Comparison of ENCODE assay signal across 9 cellular contexts in the genomic region with DNA sequence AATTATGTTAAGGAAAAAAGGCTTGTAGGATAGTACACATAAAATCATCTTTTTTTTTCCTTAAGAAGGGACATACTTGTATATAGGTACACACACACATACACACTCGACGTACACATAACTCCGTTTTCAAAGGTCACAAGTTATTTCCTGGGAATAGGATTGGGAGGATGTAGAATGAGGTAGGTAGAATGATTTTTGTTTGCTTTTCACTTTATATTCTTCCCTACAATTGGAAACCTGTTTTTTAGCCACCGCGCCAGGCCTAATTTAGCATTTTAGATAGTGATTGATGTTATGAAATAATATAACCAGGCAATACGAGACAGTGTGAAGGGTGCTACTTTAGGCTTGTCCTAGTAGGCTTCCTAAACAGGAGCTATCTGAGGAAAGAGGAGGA. TPM values are rescaled to one million over a fixed set of nuclear protein-coding genes. Genes with fewer than 3 reads are reported as not detected.
DNase-seq lines count a peak whose midpoint lies in the region; ATAC-seq and TF ChIP-seq lines count a peak whose summit lies in the region.
"Had no signal": no experiment of that assay in that cellular context is flagged by ENCODE, and none has a peak within 500 bp of the region (broad histone marks: within the 10 kb centered on the region; RNA-seq: fewer than 3 reads in every experiment).

No MANE protein-coding gene starts in this region.

- no CpG with 5 or more reads among the region's 6 CpGs for whole genome bisulfite sequencing in neuronal stem cell (ENCODE audit: extremely low coverage in 2 of 2, insufficient read length in 2 of 2, insufficient replicate concordance in 1 of 2), 2 donors

- peaks cover 8% of the 10 kb centered on the region for H3K36me3 Mint-ChIP-seq in IgD-negative memory B cell
- H3K36me3 Mint-ChIP-seq in dendritic cell treated with granulocyte-macrophage colony-stimulating factor and Interleukin-4, amounts not matched to agents 40 ng/mL and 50 ng/mL, for 4 days (ENCODE audit: low read depth) = peaks cover 22% of the 10 kb centered on the region

- ATAC-seq in HG02678 (IDR thresholded peaks at IDR 0.05; ENCODE audit: unreplicated experiment) (no peak), GM21423 (IDR thresholded peaks at IDR 0.05; ENCODE audit: unreplicated experiment) (no peak)

- H3K9me3 Mint-ChIP-seq in IgD-negative memory B cell = no peaks in the 10 kb centered on the region
- no peaks in the 10 kb centered on the region for H3K9me3 Mint-ChIP-seq in dendritic cell treated with granulocyte-macrophage colony-stimulating factor and Interleukin-4, amounts not matched to agents 40 ng/mL and 50 ng/mL, for 4 days

- H3K27me3 ChIP-seq in neuronal stem cell (ENCODE audit: control insufficient read depth in 3 of 3, insufficient read depth in 3 of 3, low read depth in 1 of 3, low read length in 3 of 3) = no peaks in the 10 kb centered on the region

- H3K4me2 ChIP-seq in neuronal stem cell (ENCODE audit: insufficient read depth, low read length, poor library complexity, severe bottlenecking) = peak overlapping the region; percentile 82

- intact Hi-C loops in dendritic cell treated with granulocyte-macrophage colony-stimulating factor and Interleukin-4, amounts not matched to agents 40 ng/mL and 50 ng/mL, for 4 days (cut with micrococcal nuclease) = loop anchor here (5.0 kb wide), 3 partner anchors 38 to 127 kb away; a partner anchor contains a TSS

- H2BK120ac ChIP-seq in neuronal stem cell (ENCODE audit: low read depth, low read length) = no peak overlapping the region

- H3K79me1 ChIP-seq in neuronal stem cell (ENCODE audit: low read depth, low read length) = peaks cover 5% of the 10 kb centered on the region

- no peak overlapping the region for H4K91ac ChIP-seq in neuronal stem cell (ENCODE audit: low read depth, low read length, poor library complexity)

- H3K4me1 Mint-ChIP-seq in IgD-negative memory B cell = peaks cover 23 to 28% (median 25%) of the 10 kb centered on the region in 3 donors
- peaks cover 16% of the 10 kb centered on the region for H3K4me1 Mint-ChIP-seq in dendritic cell treated with granulocyte-macrophage colony-stimulating factor and Interleukin-4, amounts not matched to agents 40 ng/mL and 50 ng/mL, for 4 days (ENCODE audit: low read depth)

- peak overlapping the region; percentile 98 for H3K23ac ChIP-seq in neuronal stem cell (ENCODE audit: low read depth, low read length, poor library complexity)

- H3K4me1 ChIP-seq in neuronal stem cell (ENCODE audit: control insufficient read depth in 2 of 2, insufficient read depth in 1 of 2, low read depth in 1 of 2, low read length in 2 of 2) = peaks cover 4 to 9% of the 10 kb centered on the region in 2 donors

- H4K8ac ChIP-seq in neuronal stem cell (ENCODE audit: low read depth, low read length) = no peak overlapping the region

- peak overlapping the region; percentile 83 for H2AFZ ChIP-seq in neuronal stem cell (ENCODE audit: low read length)

- peak overlapping the region in 2 of 3 donors; percentile 82 to 84 for H3K27ac Mint-ChIP-seq in IgD-negative memory B cell
- peak overlapping the region; percentile 99 for H3K27ac Mint-ChIP-seq in dendritic cell treated with granulocyte-macrophage colony-stimulating factor and Interleukin-4, amounts not matched to agents 40 ng/mL and 50 ng/mL, for 4 days

- H3K27ac ChIP-seq in C4-2B (peak overlapping the region; percentile 98; the same call in 1 of the 2 replicates), neuronal stem cell (replicated peaks; ENCODE audit: low read length) (no peak overlapping the region)

- no peak for TF ChIP-seq CTCF in C4-2B (conservative IDR thresholded peaks at IDR 0.05)

- peak overlapping the region; percentile 91 for H3K9ac ChIP-seq in neuronal stem cell (ENCODE audit: low read depth, low read length, poor library complexity)

- H2BK5ac ChIP-seq in neuronal stem cell (ENCODE audit: low read length) = no peak overlapping the region

- peak overlapping the region in 1 of 2 donors; percentile 52 for H3K4me3 ChIP-seq in neuronal stem cell (ENCODE audit: low read length in 2 of 2)

- H2BK15ac ChIP-seq in neuronal stem cell (ENCODE audit: low read length) = peak overlapping the region; percentile 92

- peak overlapping the region; percentile 63 to 93 (median 88) for H3K4me3 Mint-ChIP-seq in IgD-negative memory B cell
- H3K4me3 Mint-ChIP-seq in dendritic cell treated with granulocyte-macrophage colony-stimulating factor and Interleukin-4, amounts not matched to agents 40 ng/mL and 50 ng/mL, for 4 days = peak overlapping the region; percentile 91

- no peaks in the 10 kb centered on the region for H3K9me3 ChIP-seq in neuronal stem cell (replicated peaks in 1 of 2; ENCODE audit: control insufficient read depth in 2 of 2, insufficient read depth in 1 of 2, low read depth in 1 of 2, low read length in 2 of 2)

- H3K36me3 ChIP-seq in neuronal stem cell (replicated peaks in 1 of 2; ENCODE audit: control insufficient read depth in 2 of 2, insufficient read depth in 2 of 2, low read length in 2 of 2) = peaks cover 2 to 20% of the 10 kb centered on the region in 2 donors

- H3K18ac ChIP-seq in neuronal stem cell (ENCODE audit: low read length) = peak overlapping the region; percentile 99

- no peaks in the 10 kb centered on the region for H3K27me3 Mint-ChIP-seq in IgD-negative memory B cell
- no peaks in the 10 kb centered on the region for H3K27me3 Mint-ChIP-seq in dendritic cell treated with granulocyte-macrophage colony-stimulating factor and Interleukin-4, amounts not matched to agents 40 ng/mL and 50 ng/mL, for 4 days

- no peak overlapping the region for H2BK12ac ChIP-seq in neuronal stem cell (ENCODE audit: low read length)

- no peak overlapping the region for H2AK5ac ChIP-seq in neuronal stem cell (ENCODE audit: low read depth, low read length)

- no peak overlapping the region for H3K14ac ChIP-seq in neuronal stem cell (ENCODE audit: low read length)

- H3K4ac ChIP-seq in neuronal stem cell (ENCODE audit: low read length) = no peak overlapping the region

- no peak for DNase-seq in neuronal stem cell (ENCODE audit: low spot score)
- no peak for DNase-seq in SHP77 (lab: John Stamatoyannopoulos, UW)
- no peak for DNase-seq in NCI-H226
- DNase-seq: GDM1 had no signal

RNA-seq across cellular contexts. Expression of a gene that starts 1.8 kb away (rescaled TPM):
- 20.2 TPM for polyA plus RNA-seq in IgD-negative memory B cell
- polyA plus RNA-seq in neuronal stem cell (2013, experiment 1 of 2) = 25.7 TPM
- polyA plus RNA-seq in neuronal stem cell (2013, experiment 2 of 2) = 27.4 TPM
